ENCODE assay signal across 1 cellular context in genomic region chr12:6980075-6980474, GRCh38.
TF ChIP-seq lines count a peak whose summit lies in the region.

No MANE protein-coding gene starts in this region.

TF ChIP-seq in HepG2, 621 proteins besides CTCF, POLR2A, EP300 and RAD21:
- TF ChIP-seq ZNF337 (CRISPR knock-in tag; IDR thresholded peaks at IDR 0.05; ENCODE audit: borderline replicate concordance, low read depth) (0 out of 2 replicates have a peak, but pooled peaks have one; percentile 1), SMARCC2 (IDR thresholded peaks at IDR 0.05) (no peak), ADNP (CRISPR knock-in tag; IDR thresholded peaks at IDR 0.05) (0 out of 2 replicates have a peak, but pooled peaks have one; percentile 23), ZNF180 (CRISPR knock-in tag; IDR thresholded peaks at IDR 0.05; ENCODE audit: borderline replicate concordance, low read depth) (no peak), ZMYM3 (CRISPR knock-in tag; IDR thresholded peaks at IDR 0.05) (0 out of 2 replicates have a peak, but pooled peaks have one; percentile 42), ZNF121 (CRISPR knock-in tag; IDR thresholded peaks at IDR 0.05) (peak; percentile 94), ZNF629 (CRISPR knock-in tag; conservative IDR thresholded peaks at IDR 0.05) (no peak), MLX (CRISPR knock-in tag; IDR thresholded peaks at IDR 0.05) (no peak), ZNF142 (CRISPR knock-in tag; IDR thresholded peaks at IDR 0.05) (no peak), TSC22D2 (CRISPR knock-in tag; IDR thresholded peaks at IDR 0.05; ENCODE audit: borderline replicate concordance) (no peak), PBX3 (CRISPR knock-in tag; IDR thresholded peaks at IDR 0.05; ENCODE audit: borderline replicate concordance) (no peak)
- TF ChIP-seq, protein P1, sequence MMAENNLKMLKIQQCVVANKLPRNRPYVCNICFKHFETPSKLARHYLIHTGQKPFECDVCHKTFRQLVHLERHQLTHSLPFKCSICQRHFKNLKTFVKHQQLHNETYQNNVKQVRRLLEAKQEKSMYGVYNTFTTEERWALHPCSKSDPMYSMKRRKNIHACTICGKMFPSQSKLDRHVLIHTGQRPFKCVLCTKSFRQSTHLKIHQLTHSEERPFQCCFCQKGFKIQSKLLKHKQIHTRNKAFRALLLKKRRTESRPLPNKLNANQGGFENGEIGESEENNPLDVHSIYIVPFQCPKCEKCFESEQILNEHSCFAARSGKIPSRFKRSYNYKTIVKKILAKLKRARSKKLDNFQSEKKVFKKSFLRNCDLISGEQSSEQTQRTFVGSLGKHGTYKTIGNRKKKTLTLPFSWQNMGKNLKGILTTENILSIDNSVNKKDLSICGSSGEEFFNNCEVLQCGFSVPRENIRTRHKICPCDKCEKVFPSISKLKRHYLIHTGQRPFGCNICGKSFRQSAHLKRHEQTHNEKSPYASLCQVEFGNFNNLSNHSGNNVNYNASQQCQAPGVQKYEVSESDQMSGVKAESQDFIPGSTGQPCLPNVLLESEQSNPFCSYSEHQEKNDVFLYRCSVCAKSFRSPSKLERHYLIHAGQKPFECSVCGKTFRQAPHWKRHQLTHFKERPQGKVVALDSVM (CRISPR knock-in tag; IDR thresholded peaks at IDR 0.05): peak; percentile 85
